In genomic region chr11:71251159-71251721, GRCh38 we compare ENCODE assay signal across 1 cellular context.
TF ChIP-seq lines count a peak whose summit lies in the region.

No MANE protein-coding gene starts in this region.

TF ChIP-seq in GM23338, 12 proteins besides CTCF, POLR2A, EP300 and RAD21 (continued from another document):
- no peak for TF ChIP-seq ZNF462 (CRISPR knock-in tag; IDR thresholded peaks at IDR 0.05)
- TF ChIP-seq ZNF114 (CRISPR knock-in tag; IDR thresholded peaks at IDR 0.05): no peak
